ENCODE assay signal across 6 cellular contexts in the genomic region with DNA sequence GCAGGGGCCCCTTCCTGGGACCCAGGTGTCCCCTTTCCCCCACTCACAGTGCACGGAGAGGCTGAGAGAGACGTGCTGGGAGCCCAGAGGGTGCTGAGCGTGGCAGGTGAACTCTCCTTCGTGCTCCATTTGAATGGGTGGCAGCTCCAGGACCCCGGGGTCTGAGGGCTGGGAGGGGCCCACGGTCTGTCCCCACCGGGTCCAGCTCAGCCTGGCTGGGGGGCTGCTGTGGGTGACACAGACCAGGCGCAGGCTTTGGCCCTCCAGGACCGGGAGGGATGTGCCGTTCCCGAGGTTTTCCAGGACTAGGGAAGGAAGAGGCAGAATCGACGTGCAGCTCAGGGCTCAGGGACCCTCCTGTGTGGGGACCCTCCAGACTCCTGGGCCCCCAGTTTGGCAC. TPM values are rescaled to one million over a fixed set of nuclear protein-coding genes. Genes with fewer than 3 reads are reported as not detected.
"Had no signal": no experiment of that assay in that cellular context is flagged by ENCODE, and none has a peak within 500 bp of the region (broad histone marks: within the 10 kb centered on the region; RNA-seq: fewer than 3 reads in every experiment).

No MANE protein-coding gene starts in this region.

RNA-seq across cellular contexts. Expression of a gene that starts 2.4 kb away (rescaled TPM):
- total RNA-seq: LHCN-M2, MCF 10A, OCI-LY7, PC-3, RPMI7951, SJSA1 had no signal
